In the genomic region with DNA sequence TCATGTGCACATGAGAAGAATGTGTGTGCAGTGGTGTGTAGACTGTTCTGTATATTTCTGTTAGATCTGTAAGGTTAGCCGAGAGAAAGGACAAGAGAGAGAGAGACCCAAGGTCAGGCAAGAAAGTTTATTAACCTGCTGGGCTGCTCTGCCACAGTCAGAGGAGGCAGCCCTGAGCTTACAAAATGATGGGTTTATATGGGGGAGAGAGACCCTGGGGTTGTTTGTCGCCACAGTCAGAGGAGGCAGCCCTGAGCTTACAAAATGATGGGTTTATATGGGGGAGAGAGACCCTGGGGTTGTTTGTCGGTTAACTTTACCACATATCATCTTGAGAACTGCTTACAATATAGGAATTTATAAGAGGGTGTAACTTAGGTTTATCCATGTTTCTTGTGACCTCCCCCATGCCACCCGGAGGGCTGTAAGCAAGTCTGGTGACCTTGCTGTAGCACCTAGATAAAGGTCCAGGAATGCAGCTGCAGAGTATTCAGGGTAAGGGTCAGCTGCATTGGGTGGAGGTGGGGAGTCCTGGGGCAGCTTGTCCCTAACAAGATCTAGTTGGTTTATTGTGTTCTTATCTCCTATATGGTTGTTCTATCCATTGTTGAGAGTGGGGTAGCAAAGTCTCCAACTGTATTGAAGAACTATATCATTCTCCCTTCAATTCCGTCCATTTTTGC, we compare ENCODE assay signal across 21 cellular contexts.
"Had no signal": no experiment of that assay in that cellular context is flagged by ENCODE, and none has a peak within 500 bp of the region (broad histone marks: within the 10 kb centered on the region; RNA-seq: fewer than 3 reads in every experiment).

No MANE protein-coding gene starts in this region.

- H3K4me3 ChIP-seq: coronary artery, heart left ventricle, smooth muscle cell, transverse colon, uterus had no signal

- H3K36me3 ChIP-seq: heart left ventricle, transverse colon, uterus had no signal

- FAIRE-seq: astrocyte had no signal

- H3K4me3 Mint-ChIP-seq: activated B cell treated with CpG ODN at 0.5 μM for 24 hours; activated CD4-positive, alpha-beta T cell treated with anti-CD3 and anti-CD28 coated beads for 36 hours; activated naive CD8-positive, alpha-beta T cell treated with anti-CD3 and anti-CD28 coated beads for 36 hours; activated T-cell treated with anti-CD3 and anti-CD28 coated beads, Interleukin-2, amount 50 U/mL, for 4 hours; natural killer cell treated with Interleukin-12 subunit alpha and Interleukin-12 subunit beta and Interleukin-15 and Interleukin-18, amount 100 ng/mL, for 72 hours; stimulated activated naive B cell treated with anti-CD40 and anti-IgM and Interleukin-4, amounts not matched to agents 10 μg/mL and 1 μg/mL and 100 μg/mL, for 72 hours had no signal

- DNase-seq: activated B cell treated with CpG ODN at 0.5 μM for 24 hours; activated CD4-positive, alpha-beta T cell treated with anti-CD3 and anti-CD28 coated beads for 36 hours; activated CD4-positive, alpha-beta T cell treated with anti-CD3 and anti-CD28 coated beads, Interleukin-2, amount 50 U/mL, for 4 hours; activated CD8-positive, alpha-beta memory T cell treated with anti-CD3 and anti-CD28 coated beads, Interleukin-2, amount 50 U/mL, for 48 hours; activated naive CD4-positive, alpha-beta T cell treated with Interleukin-2 at 50 U/mL for 16 hours; activated naive CD8-positive, alpha-beta T cell treated with anti-CD3 and anti-CD28 coated beads for 36 hours; activated T-cell treated with anti-CD3 and anti-CD28 coated beads, Interleukin-2, amount 50 U/mL, for 4 hours; heart left ventricle; midbrain; stimulated activated CD4-positive, alpha-beta T cell treated with anti-CD3 and anti-CD28 coated beads, Interleukin-15, amount 100 ng/mL, for 24 hours; stimulated activated naive B cell treated with anti-CD40 and anti-IgM and Interleukin-4, amounts not matched to agents 10 μg/mL and 1 μg/mL and 100 μg/mL, for 72 hours; T-helper 9 cell; transverse colon; uterus had no signal

- H3K27ac Mint-ChIP-seq: activated B cell treated with CpG ODN at 0.5 μM for 24 hours; activated CD4-positive, alpha-beta T cell treated with anti-CD3 and anti-CD28 coated beads for 36 hours; activated naive CD8-positive, alpha-beta T cell treated with anti-CD3 and anti-CD28 coated beads for 36 hours; activated T-helper 2 cell treated with anti-CD3 and anti-CD28 coated beads, Interferon-gamma antibody, Interleukin-2, Interleukin-4, amounts not matched to agents 10 μg/mL and 5 μg/mL and 100 μg/mL, durations not matched to agents 14 hours and 24 hours and 36 hours; natural killer cell treated with Interleukin-12 subunit alpha and Interleukin-12 subunit beta and Interleukin-15 and Interleukin-18, amount 100 ng/mL, for 72 hours; stimulated activated naive B cell treated with anti-CD40 and anti-IgM and Interleukin-4, amounts not matched to agents 10 μg/mL and 1 μg/mL and 100 μg/mL, for 72 hours had no signal

- H3K4me1 ChIP-seq: uterus had no signal

- H3K4me1 Mint-ChIP-seq: activated B cell treated with CpG ODN at 0.5 μM for 24 hours; activated CD4-positive, alpha-beta T cell treated with anti-CD3 and anti-CD28 coated beads for 36 hours had no signal

- H3K27ac ChIP-seq: coronary artery, transverse colon, uterus had no signal

- H3K4me2 ChIP-seq: smooth muscle cell had no signal

- ATAC-seq: activated CD4-positive, alpha-beta T cell treated with anti-CD3 and anti-CD28 coated beads for 36 hours; activated T-cell treated with anti-CD3 and anti-CD28 coated beads, Interleukin-2, amount 50 U/mL, for 4 hours; left lobe of liver; natural killer cell treated with Interleukin-12 subunit alpha and Interleukin-12 subunit beta and Interleukin-15 and Interleukin-18, amount 100 ng/mL, for 72 hours; sciatic nerve; stimulated activated naive B cell treated with anti-CD40 and anti-IgM and Interleukin-4, amounts not matched to agents 10 μg/mL and 1 μg/mL and 100 μg/mL, for 72 hours had no signal

- H3K27me3 ChIP-seq: heart left ventricle, transverse colon, uterus had no signal
